In the genomic region with DNA sequence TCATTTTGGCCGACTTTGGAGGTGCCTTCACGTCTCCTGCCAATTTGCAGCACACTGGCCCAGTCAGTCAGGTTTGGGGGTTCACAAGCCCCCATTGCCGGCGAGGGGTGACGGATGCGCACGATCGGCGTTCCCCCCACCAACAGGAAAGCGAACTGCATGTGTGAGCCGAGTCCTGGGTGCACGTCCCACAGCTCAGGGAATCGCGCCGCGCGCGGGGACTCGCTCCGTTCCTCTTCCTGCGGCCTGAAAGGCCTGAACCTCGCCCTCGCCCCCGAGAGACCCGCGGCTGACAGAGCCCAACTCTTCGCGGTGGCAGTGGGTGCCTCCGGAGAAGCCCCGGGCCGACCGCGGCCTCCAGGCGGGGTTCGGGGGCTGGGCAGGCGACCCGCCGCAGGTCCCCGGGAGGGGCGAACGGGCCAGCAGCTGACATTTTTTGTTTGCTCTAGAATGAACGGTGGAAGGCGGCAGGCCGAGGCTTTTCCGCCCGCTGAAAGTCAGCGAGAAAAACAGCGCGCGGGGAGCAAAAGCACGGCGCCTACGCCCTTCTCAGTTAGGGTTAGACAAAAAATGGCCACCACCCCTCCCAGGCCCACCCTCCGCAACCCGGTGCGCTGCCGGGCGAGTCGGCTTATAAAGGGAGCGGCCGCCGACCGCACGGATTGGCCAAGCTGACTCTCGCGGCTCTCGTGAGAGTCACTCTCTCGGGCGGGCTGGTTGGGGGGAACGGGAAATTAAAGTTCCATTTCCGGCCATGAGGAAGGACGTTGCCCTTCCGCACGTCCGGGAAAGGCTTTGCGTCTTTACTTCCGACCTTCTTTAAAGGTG, we compare ENCODE assay signal across 1 cellular context.
TF ChIP-seq lines count a peak whose summit lies in the region.

A gene (minus strand): TSS at position 608 of the 828 bp plus-strand sequence.

TF ChIP-seq in HEK293, 187 proteins besides CTCF, POLR2A, EP300 and RAD21 (continued from another document and continues in another):
- TF ChIP-seq ZBTB8A (tag by site-specific recombination; IDR thresholded peaks at IDR 0.05) (peak; percentile 56), ZNF311 (tag by site-specific recombination; IDR thresholded peaks at IDR 0.05; ENCODE audit: borderline replicate concordance) (no peak), ZNF19 (tag by site-specific recombination; IDR thresholded peaks at IDR 0.05; ENCODE audit: low read depth) (no peak), ZNF211 (tag by site-specific recombination; IDR thresholded peaks at IDR 0.05; ENCODE audit: low read depth) (no peak), ZNF548 (tag by site-specific recombination; IDR thresholded peaks at IDR 0.05) (no peak), ZBTB17 (tag by site-specific recombination; IDR thresholded peaks at IDR 0.05) (peak; percentile 83), ZNF654 (tag by site-specific recombination; IDR thresholded peaks at IDR 0.05; ENCODE audit: low read depth) (no peak), ZNF24 (tag by site-specific recombination; IDR thresholded peaks at IDR 0.05) (0 out of 2 replicates have a peak, but pooled peaks have one; percentile 45), KLF8 (tag by site-specific recombination; IDR thresholded peaks at IDR 0.05) (peak; percentile 59), ZNF660 (tag by site-specific recombination; IDR thresholded peaks at IDR 0.05) (peak; percentile 20; the same call in 1 of the 2 replicates), ZNF121 (tag by site-specific recombination; IDR thresholded peaks at IDR 0.05) (no peak), ZSCAN30 (tag by site-specific recombination; IDR thresholded peaks at IDR 0.05) (no peak), ZNF510 (tag by site-specific recombination; IDR thresholded peaks at IDR 0.05; ENCODE audit: insufficient replicate concordance) (no peak), ZNF175 (tag by site-specific recombination; IDR thresholded peaks at IDR 0.05) (no peak), ZNF394 (tag by site-specific recombination; IDR thresholded peaks at IDR 0.05; ENCODE audit: borderline replicate concordance) (no peak), BCL11A (tag by site-specific recombination; IDR thresholded peaks at IDR 0.05; ENCODE audit: low read depth) (no peak), ZNF768 (tag by site-specific recombination; IDR thresholded peaks at IDR 0.05) (no peak), OVOL3 (tag by site-specific recombination; IDR thresholded peaks at IDR 0.05) (no peak), ZNF324 (tag by site-specific recombination; IDR thresholded peaks at IDR 0.05) (no peak), ZNF501 (tag by site-specific recombination; IDR thresholded peaks at IDR 0.05) (peak; percentile 76), OSR2 (tag by site-specific recombination; IDR thresholded peaks at IDR 0.05) (no peak), GLI4 (tag by site-specific recombination; IDR thresholded peaks at IDR 0.05) (no peak; the same call in 1 of the 2 replicates), ZNF292 (tag by site-specific recombination; IDR thresholded peaks at IDR 0.05; ENCODE audit: borderline replicate concordance, low read depth) (no peak), KLF1 (tag by site-specific recombination; IDR thresholded peaks at IDR 0.05) (peak; percentile 69), GLI2 (tag by site-specific recombination; IDR thresholded peaks at IDR 0.05; ENCODE audit: borderline replicate concordance, low read depth) (no peak), SP7 (tag by site-specific recombination; IDR thresholded peaks at IDR 0.05) (peak; percentile 32; the same call in 1 of the 2 replicates), ZNF544 (tag by site-specific recombination; IDR thresholded peaks at IDR 0.05) (no peak), ZNF658 (tag by site-specific recombination; IDR thresholded peaks at IDR 0.05) (no peak; the same call in 1 of the 2 replicates), ZNF529 (tag by site-specific recombination; IDR thresholded peaks at IDR 0.05; ENCODE audit: insufficient replicate concordance) (no peak), TCF7L2 (IDR thresholded peaks at IDR 0.05; ENCODE audit: borderline replicate concordance, low read depth, low read length) (no peak), ZNF37A (tag by site-specific recombination; IDR thresholded peaks at IDR 0.05) (no peak), ZNF223 (tag by site-specific recombination; IDR thresholded peaks at IDR 0.05) (no peak), KLF9 (tag by site-specific recombination; IDR thresholded peaks at IDR 0.05; ENCODE audit: low read depth) (peak; percentile 30; the same call in 1 of the 2 replicates)
- TF ChIP-seq, protein P1, sequence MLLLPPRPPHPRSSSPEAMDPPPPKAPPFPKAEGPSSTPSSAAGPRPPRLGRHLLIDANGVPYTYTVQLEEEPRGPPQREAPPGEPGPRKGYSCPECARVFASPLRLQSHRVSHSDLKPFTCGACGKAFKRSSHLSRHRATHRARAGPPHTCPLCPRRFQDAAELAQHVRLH (tag by site-specific recombination; IDR thresholded peaks at IDR 0.05) = no peak
- TF ChIP-seq, protein P2, sequence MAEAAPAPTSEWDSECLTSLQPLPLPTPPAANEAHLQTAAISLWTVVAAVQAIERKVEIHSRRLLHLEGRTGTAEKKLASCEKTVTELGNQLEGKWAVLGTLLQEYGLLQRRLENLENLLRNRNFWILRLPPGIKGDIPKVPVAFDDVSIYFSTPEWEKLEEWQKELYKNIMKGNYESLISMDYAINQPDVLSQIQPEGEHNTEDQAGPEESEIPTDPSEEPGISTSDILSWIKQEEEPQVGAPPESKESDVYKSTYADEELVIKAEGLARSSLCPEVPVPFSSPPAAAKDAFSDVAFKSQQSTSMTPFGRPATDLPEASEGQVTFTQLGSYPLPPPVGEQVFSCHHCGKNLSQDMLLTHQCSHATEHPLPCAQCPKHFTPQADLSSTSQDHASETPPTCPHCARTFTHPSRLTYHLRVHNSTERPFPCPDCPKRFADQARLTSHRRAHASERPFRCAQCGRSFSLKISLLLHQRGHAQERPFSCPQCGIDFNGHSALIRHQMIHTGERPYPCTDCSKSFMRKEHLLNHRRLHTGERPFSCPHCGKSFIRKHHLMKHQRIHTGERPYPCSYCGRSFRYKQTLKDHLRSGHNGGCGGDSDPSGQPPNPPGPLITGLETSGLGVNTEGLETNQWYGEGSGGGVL (tag by site-specific recombination; IDR thresholded peaks at IDR 0.05) = no peak
- TF ChIP-seq, protein P3, sequence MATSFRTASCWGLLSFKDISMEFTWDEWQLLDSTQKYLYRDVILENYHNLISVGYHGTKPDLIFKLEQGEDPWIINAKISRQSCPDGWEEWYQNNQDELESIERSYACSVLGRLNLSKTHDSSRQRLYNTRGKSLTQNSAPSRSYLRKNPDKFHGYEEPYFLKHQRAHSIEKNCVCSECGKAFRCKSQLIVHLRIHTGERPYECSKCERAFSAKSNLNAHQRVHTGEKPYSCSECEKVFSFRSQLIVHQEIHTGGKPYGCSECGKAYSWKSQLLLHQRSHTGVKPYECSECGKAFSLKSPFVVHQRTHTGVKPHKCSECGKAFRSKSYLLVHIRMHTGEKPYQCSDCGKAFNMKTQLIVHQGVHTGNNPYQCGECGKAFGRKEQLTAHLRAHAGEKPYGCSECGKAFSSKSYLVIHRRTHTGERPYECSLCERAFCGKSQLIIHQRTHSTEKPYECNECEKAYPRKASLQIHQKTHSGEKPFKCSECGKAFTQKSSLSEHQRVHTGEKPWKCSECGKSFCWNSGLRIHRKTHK (tag by site-specific recombination; IDR thresholded peaks at IDR 0.05) = no peak
- TF ChIP-seq, protein P4, sequence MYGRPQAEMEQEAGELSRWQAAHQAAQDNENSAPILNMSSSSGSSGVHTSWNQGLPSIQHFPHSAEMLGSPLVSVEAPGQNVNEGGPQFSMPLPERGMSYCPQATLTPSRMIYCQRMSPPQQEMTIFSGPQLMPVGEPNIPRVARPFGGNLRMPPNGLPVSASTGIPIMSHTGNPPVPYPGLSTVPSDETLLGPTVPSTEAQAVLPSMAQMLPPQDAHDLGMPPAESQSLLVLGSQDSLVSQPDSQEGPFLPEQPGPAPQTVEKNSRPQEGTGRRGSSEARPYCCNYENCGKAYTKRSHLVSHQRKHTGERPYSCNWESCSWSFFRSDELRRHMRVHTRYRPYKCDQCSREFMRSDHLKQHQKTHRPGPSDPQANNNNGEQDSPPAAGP (tag by site-specific recombination; IDR thresholded peaks at IDR 0.05) = peak; percentile 57; the same call in 1 of the 2 replicates
- TF ChIP-seq, protein P5, sequence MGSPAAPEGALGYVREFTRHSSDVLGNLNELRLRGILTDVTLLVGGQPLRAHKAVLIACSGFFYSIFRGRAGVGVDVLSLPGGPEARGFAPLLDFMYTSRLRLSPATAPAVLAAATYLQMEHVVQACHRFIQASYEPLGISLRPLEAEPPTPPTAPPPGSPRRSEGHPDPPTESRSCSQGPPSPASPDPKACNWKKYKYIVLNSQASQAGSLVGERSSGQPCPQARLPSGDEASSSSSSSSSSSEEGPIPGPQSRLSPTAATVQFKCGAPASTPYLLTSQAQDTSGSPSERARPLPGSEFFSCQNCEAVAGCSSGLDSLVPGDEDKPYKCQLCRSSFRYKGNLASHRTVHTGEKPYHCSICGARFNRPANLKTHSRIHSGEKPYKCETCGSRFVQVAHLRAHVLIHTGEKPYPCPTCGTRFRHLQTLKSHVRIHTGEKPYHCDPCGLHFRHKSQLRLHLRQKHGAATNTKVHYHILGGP (tag by site-specific recombination; IDR thresholded peaks at IDR 0.05) = no peak
- TF ChIP-seq, protein P6, sequence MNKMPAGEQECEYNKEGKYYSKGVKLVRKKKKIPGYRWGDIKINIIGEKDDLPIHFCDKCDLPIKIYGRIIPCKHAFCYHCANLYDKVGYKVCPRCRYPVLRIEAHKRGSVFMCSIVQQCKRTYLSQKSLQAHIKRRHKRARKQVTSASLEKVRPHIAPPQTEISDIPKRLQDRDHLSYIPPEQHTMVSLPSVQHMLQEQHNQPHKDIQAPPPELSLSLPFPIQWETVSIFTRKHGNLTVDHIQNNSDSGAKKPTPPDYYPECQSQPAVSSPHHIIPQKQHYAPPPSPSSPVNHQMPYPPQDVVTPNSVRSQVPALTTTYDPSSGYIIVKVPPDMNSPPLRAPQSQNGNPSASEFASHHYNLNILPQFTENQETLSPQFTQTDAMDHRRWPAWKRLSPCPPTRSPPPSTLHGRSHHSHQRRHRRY (tag by site-specific recombination; IDR thresholded peaks at IDR 0.05) = no peak
- TF ChIP-seq, protein P7, sequence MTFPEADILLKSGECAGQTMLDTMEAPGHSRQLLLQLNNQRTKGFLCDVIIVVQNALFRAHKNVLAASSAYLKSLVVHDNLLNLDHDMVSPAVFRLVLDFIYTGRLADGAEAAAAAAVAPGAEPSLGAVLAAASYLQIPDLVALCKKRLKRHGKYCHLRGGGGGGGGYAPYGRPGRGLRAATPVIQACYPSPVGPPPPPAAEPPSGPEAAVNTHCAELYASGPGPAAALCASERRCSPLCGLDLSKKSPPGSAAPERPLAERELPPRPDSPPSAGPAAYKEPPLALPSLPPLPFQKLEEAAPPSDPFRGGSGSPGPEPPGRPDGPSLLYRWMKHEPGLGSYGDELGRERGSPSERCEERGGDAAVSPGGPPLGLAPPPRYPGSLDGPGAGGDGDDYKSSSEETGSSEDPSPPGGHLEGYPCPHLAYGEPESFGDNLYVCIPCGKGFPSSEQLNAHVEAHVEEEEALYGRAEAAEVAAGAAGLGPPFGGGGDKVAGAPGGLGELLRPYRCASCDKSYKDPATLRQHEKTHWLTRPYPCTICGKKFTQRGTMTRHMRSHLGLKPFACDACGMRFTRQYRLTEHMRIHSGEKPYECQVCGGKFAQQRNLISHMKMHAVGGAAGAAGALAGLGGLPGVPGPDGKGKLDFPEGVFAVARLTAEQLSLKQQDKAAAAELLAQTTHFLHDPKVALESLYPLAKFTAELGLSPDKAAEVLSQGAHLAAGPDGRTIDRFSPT (tag by site-specific recombination; IDR thresholded peaks at IDR 0.05) = no peak
- TF ChIP-seq, protein P8, sequence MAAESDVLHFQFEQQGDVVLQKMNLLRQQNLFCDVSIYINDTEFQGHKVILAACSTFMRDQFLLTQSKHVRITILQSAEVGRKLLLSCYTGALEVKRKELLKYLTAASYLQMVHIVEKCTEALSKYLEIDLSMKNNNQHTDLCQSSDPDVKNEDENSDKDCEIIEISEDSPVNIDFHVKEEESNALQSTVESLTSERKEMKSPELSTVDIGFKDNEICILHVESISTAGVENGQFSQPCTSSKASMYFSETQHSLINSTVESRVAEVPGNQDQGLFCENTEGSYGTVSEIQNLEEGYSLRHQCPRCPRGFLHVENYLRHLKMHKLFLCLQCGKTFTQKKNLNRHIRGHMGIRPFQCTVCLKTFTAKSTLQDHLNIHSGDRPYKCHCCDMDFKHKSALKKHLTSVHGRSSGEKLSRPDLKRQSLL (tag by site-specific recombination; IDR thresholded peaks at IDR 0.05) = no peak
- TF ChIP-seq, protein P9, sequence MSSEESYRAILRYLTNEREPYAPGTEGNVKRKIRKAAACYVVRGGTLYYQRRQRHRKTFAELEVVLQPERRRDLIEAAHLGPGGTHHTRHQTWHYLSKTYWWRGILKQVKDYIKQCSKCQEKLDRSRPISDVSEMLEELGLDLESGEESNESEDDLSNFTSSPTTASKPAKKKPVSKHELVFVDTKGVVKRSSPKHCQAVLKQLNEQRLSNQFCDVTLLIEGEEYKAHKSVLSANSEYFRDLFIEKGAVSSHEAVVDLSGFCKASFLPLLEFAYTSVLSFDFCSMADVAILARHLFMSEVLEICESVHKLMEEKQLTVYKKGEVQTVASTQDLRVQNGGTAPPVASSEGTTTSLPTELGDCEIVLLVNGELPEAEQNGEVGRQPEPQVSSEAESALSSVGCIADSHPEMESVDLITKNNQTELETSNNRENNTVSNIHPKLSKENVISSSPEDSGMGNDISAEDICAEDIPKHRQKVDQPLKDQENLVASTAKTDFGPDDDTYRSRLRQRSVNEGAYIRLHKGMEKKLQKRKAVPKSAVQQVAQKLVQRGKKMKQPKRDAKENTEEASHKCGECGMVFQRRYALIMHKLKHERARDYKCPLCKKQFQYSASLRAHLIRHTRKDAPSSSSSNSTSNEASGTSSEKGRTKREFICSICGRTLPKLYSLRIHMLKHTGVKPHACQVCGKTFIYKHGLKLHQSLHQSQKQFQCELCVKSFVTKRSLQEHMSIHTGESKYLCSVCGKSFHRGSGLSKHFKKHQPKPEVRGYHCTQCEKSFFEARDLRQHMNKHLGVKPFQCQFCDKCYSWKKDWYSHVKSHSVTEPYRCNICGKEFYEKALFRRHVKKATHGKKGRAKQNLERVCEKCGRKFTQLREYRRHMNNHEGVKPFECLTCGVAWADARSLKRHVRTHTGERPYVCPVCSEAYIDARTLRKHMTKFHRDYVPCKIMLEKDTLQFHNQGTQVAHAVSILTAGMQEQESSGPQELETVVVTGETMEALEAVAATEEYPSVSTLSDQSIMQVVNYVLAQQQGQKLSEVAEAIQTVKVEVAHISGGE (tag by site-specific recombination; conservative IDR thresholded peaks at IDR 0.05; ENCODE audit: low read depth) = peak; percentile 92
- TF ChIP-seq, protein P10, sequence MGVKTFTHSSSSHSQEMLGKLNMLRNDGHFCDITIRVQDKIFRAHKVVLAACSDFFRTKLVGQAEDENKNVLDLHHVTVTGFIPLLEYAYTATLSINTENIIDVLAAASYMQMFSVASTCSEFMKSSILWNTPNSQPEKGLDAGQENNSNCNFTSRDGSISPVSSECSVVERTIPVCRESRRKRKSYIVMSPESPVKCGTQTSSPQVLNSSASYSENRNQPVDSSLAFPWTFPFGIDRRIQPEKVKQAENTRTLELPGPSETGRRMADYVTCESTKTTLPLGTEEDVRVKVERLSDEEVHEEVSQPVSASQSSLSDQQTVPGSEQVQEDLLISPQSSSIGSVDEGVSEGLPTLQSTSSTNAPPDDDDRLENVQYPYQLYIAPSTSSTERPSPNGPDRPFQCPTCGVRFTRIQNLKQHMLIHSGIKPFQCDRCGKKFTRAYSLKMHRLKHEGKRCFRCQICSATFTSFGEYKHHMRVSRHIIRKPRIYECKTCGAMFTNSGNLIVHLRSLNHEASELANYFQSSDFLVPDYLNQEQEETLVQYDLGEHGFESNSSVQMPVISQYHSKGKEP (tag by site-specific recombination; IDR thresholded peaks at IDR 0.05) = no peak
